Comparison of ENCODE assay signal across 24 cellular contexts in genomic region chr22:33056108-33056507, GRCh38. TPM values are rescaled to one million over a fixed set of nuclear protein-coding genes. Genes with fewer than 3 reads are reported as not detected.
A peak's percentile ranks its signal among the peaks of the same experiment; 100 is the strongest.
DNase-seq lines count a peak whose midpoint lies in the region; ATAC-seq, FAIRE-seq and TF ChIP-seq lines count a peak whose summit lies in the region.
"Had no signal": no experiment of that assay in that cellular context is flagged by ENCODE, and none has a peak within 500 bp of the region (broad histone marks: within the 10 kb centered on the region; RNA-seq: fewer than 3 reads in every experiment).

No MANE protein-coding gene starts in this region.

- CTCF ChIA-PET in HepG2 (lab: Yijun Ruan, JAX; ENCODE audit: low intra/inter-chr PET ratio, low total read pairs) (no interaction called here), H1 (lab: Charles Lee; ENCODE audit: partially characterized antibody) (interaction anchor here (0.8 to 7.8 kb wide), 9 partner anchors 8 to 147 kb away, joined by 3 to 71 read pairs (median 8); no protein-coding TSS in a partner anchor)

- TF ChIP-seq POLR2A in HepG2 (IDR thresholded peaks at IDR 0.05; ENCODE audit: insufficient read depth in 1 of 2, low read depth in 2 of 2, low read length in 2 of 2) (no peak), right lobe of liver (IDR thresholded peaks at IDR 0.05) (no peak), H1 (IDR thresholded peaks at IDR 0.05; ENCODE audit: control extremely low read depth in 1 of 2, low read depth in 2 of 2, low read length in 2 of 2) (no peak)

- peaks cover 45 to 69% (median 49%) of the 10 kb centered on the region in 3 donors for H3K4me1 Mint-ChIP-seq in naive B cell

- H3K36me3 ChIP-seq in HepG2 (replicated peaks in 1 of 2; ENCODE audit: control insufficient read depth in 1 of 2, insufficient read depth in 2 of 2, low read length in 2 of 2), result no peaks in the 10 kb centered on the region
- no peaks in the 10 kb centered on the region for H3K36me3 ChIP-seq in right lobe of liver
- H3K36me3 ChIP-seq in H1 (ENCODE audit: control insufficient read depth in 2 of 4, insufficient read depth in 4 of 4, low read length in 3 of 4), result peaks cover 0 to 9% (median 0%) of the 10 kb centered on the region in 4 experiments; a peak in 1 of 8 replicates
- no peaks in the 10 kb centered on the region for H3K36me3 ChIP-seq in MG63
- H3K36me3 ChIP-seq: BLaER1 had no signal

- H4K20me1 ChIP-seq in HepG2 (ENCODE audit: insufficient read depth, low read length) (no peaks in the 10 kb centered on the region; the same call in 1 of the 2 replicates), H1 (replicated peaks in 1 of 2; ENCODE audit: control insufficient read depth in 1 of 2, insufficient read depth in 2 of 2, low read length in 2 of 2) (peaks cover 6 to 7% of the 10 kb centered on the region in 2 experiments)
- H4K20me1 ChIP-seq: BLaER1 had no signal

- no peak for TF ChIP-seq EP300 in HepG2 (IDR thresholded peaks at IDR 0.05; ENCODE audit: low read depth in 2 of 2, low read length in 2 of 2)
- no peak for TF ChIP-seq EP300 in HepG2 (CRISPR knock-in tag; IDR thresholded peaks at IDR 0.05; ENCODE audit: borderline replicate concordance)
- TF ChIP-seq EP300 in H1 (IDR thresholded peaks at IDR 0.05; ENCODE audit: borderline replicate concordance in 1 of 2, low read depth in 2 of 2, low read length in 2 of 2), result no peak

- H3K36me3 Mint-ChIP-seq in naive B cell, result no peaks in the 10 kb centered on the region
- H3K36me3 Mint-ChIP-seq: CD8-positive, alpha-beta T cell had no signal

- WGBS in HepG2 (ENCODE audit: low lambda C conversion rate), result 59% methylated on average over 3 of the region's 3 CpGs
- WGBS in right lobe of liver (ENCODE audit: insufficient coverage, low coverage, low lambda C conversion rate, missing lambda C conversion rate), result 66% methylated on average over 3 of the region's 3 CpGs
- WGBS in H1 (ENCODE audit: extremely low coverage in 1 of 2, insufficient coverage in 1 of 2, insufficient read length in 1 of 2, insufficient replicate concordance in 2 of 2, low coverage in 1 of 2, low lambda C conversion rate in 2 of 2, missing lambda C conversion rate in 1 of 2), 2 experiments, result 71% methylated on average over 3 of the region's 3 CpGs; no CpG with 5 or more reads in 1 of the 2 experiments

- H3K56ac ChIP-seq in H1 (replicated peaks; ENCODE audit: insufficient read length, low read depth, low read length), result no peak overlapping the region

- H4K5ac ChIP-seq in H1 (ENCODE audit: insufficient read length, low read depth, low read length), result no peak overlapping the region

- ATAC-seq in HepG2 (no peak), right lobe of liver (no peak), naive B cell (ENCODE audit: low read depth in 2 of 2) (no peak), left colon (no peak)
- ATAC-seq: CD8-positive, alpha-beta T cell; K562 had no signal

- TF ChIP-seq CTCF in HepG2 (CRISPR knock-in tag; IDR thresholded peaks at IDR 0.05) (no peak), right lobe of liver (IDR thresholded peaks at IDR 0.05) (no peak), H1 (IDR thresholded peaks at IDR 0.05; ENCODE audit: control extremely low read depth in 1 of 3, insufficient read depth in 1 of 3, low read depth in 1 of 3, low read length in 3 of 3) (no peak)

- H3K4ac ChIP-seq in H1 (replicated peaks; ENCODE audit: insufficient read length, low read depth, low read length), result peak overlapping the region; percentile 29

- H3K4me3 ChIP-seq in HepG2 (replicated peaks in 1 of 3; ENCODE audit: insufficient read depth in 1 of 3, low read depth in 2 of 3, low read length in 3 of 3) (peak overlapping the region; percentile 0 to 90 (median 77); a peak in 4 of 6 replicates), right lobe of liver (no peak overlapping the region), H1 (ENCODE audit: extremely low read depth in 1 of 4, insufficient read depth in 2 of 4, low read depth in 3 of 4, low read length in 4 of 4) (peak overlapping the region; percentile 74 to 93 (median 83); a peak in 7 of 8 replicates), MG63 (no peak overlapping the region)
- H3K4me3 ChIP-seq: BLaER1, K562, SK-N-MC had no signal

- H2BK12ac ChIP-seq in H1 (ENCODE audit: low read depth, low read length), result no peak overlapping the region

- no peak overlapping the region for H2BK15ac ChIP-seq in H1 (ENCODE audit: low read length)

- H3K4me3 Mint-ChIP-seq in naive B cell, result peak overlapping the region; percentile 56 to 90 (median 84)
- H3K4me3 Mint-ChIP-seq: CD8-positive, alpha-beta T cell had no signal

- intact Hi-C loops in HepG2 (cut with micrococcal nuclease; ENCODE audit: unreplicated experiment), result no loop called here
- intact Hi-C loops in right lobe of liver (cut with DNase I), result no loop called here
- intact Hi-C loops in left colon (cut with DNase I, micrococcal nuclease), result no loop called here

- H3K23ac ChIP-seq in H1 (ENCODE audit: insufficient read length), result no peak overlapping the region

- H3K27me3 ChIP-seq in HepG2 (ENCODE audit: control insufficient read depth in 1 of 2, insufficient read depth in 2 of 2, low read length in 2 of 2) (no peaks in the 10 kb centered on the region; a peak in 1 of 5 replicates), right lobe of liver (peaks cover 0 to 48% of the 10 kb centered on the region in 2 donors), H1 (replicated peaks in 1 of 4; ENCODE audit: control insufficient read depth in 3 of 4, extremely low read depth in 1 of 4, insufficient read depth in 3 of 4, low read length in 3 of 4) (peaks cover 0 to 12% (median 7%) of the 10 kb centered on the region in 4 experiments; a peak in 6 of 7 replicates), MG63 (peaks cover 5% of the 10 kb centered on the region; the same call in 1 of the 2 replicates)

- in situ Hi-C loops in HepG2 (cut with HindIII; ENCODE audit: extremely low pct_ligation_motif_present, low pct_unique_long_range_greater_than_20kb), result no loop called here

- H4K91ac ChIP-seq in H1 (replicated peaks; ENCODE audit: insufficient read length, low read length), result no peak overlapping the region

- no TSS peak for BruUV-seq in HepG2 (replicated peaks; lab: Mats Ljungman, UMichigan)

- H2AFZ ChIP-seq in HepG2 (ENCODE audit: low read length) (no peak overlapping the region), H1 (ENCODE audit: low read length) (no peak overlapping the region)

- no peak overlapping the region for H2BK20ac ChIP-seq in H1 (ENCODE audit: low read length)

- FAIRE-seq in HepG2 (lab: Jason Lieb, UNC) (no peak), H1 (lab: Jason Lieb, UNC) (no peak)
- FAIRE-seq: GM12891, GM18507, K562, RCC 7860 had no signal

- H3K4me1 ChIP-seq in HepG2 (ENCODE audit: insufficient read depth, low read length) (peaks cover 67% of the 10 kb centered on the region), right lobe of liver (peaks cover 0 to 6% (median 0%) of the 10 kb centered on the region in 4 donors), H1 (replicated peaks in 1 of 4; ENCODE audit: control insufficient read depth in 3 of 4, insufficient read depth in 4 of 4, low read length in 3 of 4) (peaks cover 12 to 43% (median 33%) of the 10 kb centered on the region in 4 experiments)

- no peak overlapping the region for H3K27ac ChIP-seq in HepG2 (ENCODE audit: extremely low read length, insufficient read depth, low read length)
- H3K27ac ChIP-seq in right lobe of liver, result no peak overlapping the region
- H3K27ac ChIP-seq in H1 (ENCODE audit: low read depth, low read length), result no peak overlapping the region
- H3K27ac ChIP-seq: 22Rv1, BLaER1, SK-N-MC had no signal

- peak overlapping the region; percentile 77; the same call in 1 of the 2 replicates for H3K9ac ChIP-seq in HepG2 (ENCODE audit: insufficient read depth, low read depth, low read length)
- peak overlapping the region in 1 of 4 experiments; percentile 52; a peak in 1 of 7 replicates for H3K9ac ChIP-seq in H1 (replicated peaks in 1 of 4; ENCODE audit: extremely low read depth in 1 of 4, low read depth in 3 of 4, low read length in 3 of 4)
- H3K9ac ChIP-seq: BLaER1 had no signal

- no peak overlapping the region for H4K8ac ChIP-seq in H1 (ENCODE audit: extremely low read depth, insufficient read depth, low read length)

- peaks cover 41 to 84% (median 71%) of the 10 kb centered on the region in 3 donors for H3K27me3 Mint-ChIP-seq in naive B cell

- H3K14ac ChIP-seq in H1 (ENCODE audit: insufficient read length), result no peak overlapping the region

- H3K9me3 ChIP-seq in HepG2 (ENCODE audit: low read length) (no peaks in the 10 kb centered on the region), right lobe of liver (no peaks in the 10 kb centered on the region), H1 (ENCODE audit: insufficient read depth in 2 of 2, low read depth in 1 of 2, low read length in 1 of 2) (peaks cover 5 to 8% of the 10 kb centered on the region in 2 experiments; a peak in 3 of 4 replicates), MG63 (no peaks in the 10 kb centered on the region)
- H3K9me3 ChIP-seq: BLaER1 had no signal

- H3K18ac ChIP-seq in H1 (ENCODE audit: extremely low read depth, low read length), result no peak overlapping the region; the same call in 1 of the 2 replicates

- H2BK5ac ChIP-seq in H1 (ENCODE audit: low read depth, low read length), result no peak overlapping the region

- H3K79me1 ChIP-seq in H1 (ENCODE audit: low read depth, low read length), result peaks cover 9% of the 10 kb centered on the region; the same call in 1 of the 2 replicates

- POLR2A ChIA-PET in HepG2 (lab: Yijun Ruan, JAX) (no interaction called here), H1 (lab: Charles Lee; ENCODE audit: partially characterized antibody) (no interaction called here)

- H3K4me2 ChIP-seq in HepG2 (ENCODE audit: low read depth, low read length) (peak overlapping the region; percentile 92), H1 (ENCODE audit: insufficient read depth in 1 of 2, low read depth in 2 of 2, low read length in 2 of 2) (peak overlapping the region; percentile 84 to 98)
- H3K4me2 ChIP-seq: BLaER1 had no signal

- DNase-seq in HepG2 (ENCODE audit: low spot score) (no peak), right lobe of liver (no peak), H1 (ENCODE audit: low read depth in 1 of 2, low spot score in 2 of 2) (no peak), naive B cell (no peak), left colon (no peak), NCI-H1436 (lab: John Stamatoyannopoulos, UW) (no peak), HUDEP-2 (lab: John Stamatoyannopoulos, UW; ENCODE audit: unreplicated experiment in 76 of 76) (no peak), MG63 (no peak)
- DNase-seq: CD8-positive, alpha-beta T cell; DND-41; GDM1; GOT3; NCI-H2227 treated with DMSO at 0.1 percent for 48 hours; NCI-H524; Right ventricle myocardium superior had no signal

- peaks cover 14% of the 10 kb centered on the region for H3K23me2 ChIP-seq in H1 (ENCODE audit: low read depth, low read length)

- H3K27ac Mint-ChIP-seq in naive B cell, result no peak overlapping the region
- H3K27ac Mint-ChIP-seq: CD8-positive, alpha-beta T cell had no signal

- peaks cover 34% of the 10 kb centered on the region for H3K79me2 ChIP-seq in HepG2 (ENCODE audit: insufficient read depth, low read length)
- H3K79me2 ChIP-seq in H1 (ENCODE audit: control insufficient read depth in 1 of 2, insufficient read depth in 2 of 2, low read length in 2 of 2), result peaks cover 10 to 61% of the 10 kb centered on the region in 2 experiments

- H2AK5ac ChIP-seq in H1 (ENCODE audit: low read depth, low read length), result peak overlapping the region; percentile 4; the same call in 1 of the 2 replicates

- TF ChIP-seq RAD21 in HepG2 (CRISPR knock-in tag; IDR thresholded peaks at IDR 0.05), result no peak
- TF ChIP-seq RAD21 in H1 (IDR thresholded peaks at IDR 0.05 in 1 of 2, conservative IDR thresholded peaks at IDR 0.05 in 1 of 2; ENCODE audit: low read depth in 2 of 2, low read length in 2 of 2), result no peak

- H2BK120ac ChIP-seq in H1 (replicated peaks; ENCODE audit: low read depth, low read length), result no peak overlapping the region

- no peaks in the 10 kb centered on the region for H3K9me3 Mint-ChIP-seq in naive B cell
- H3K9me3 Mint-ChIP-seq: CD8-positive, alpha-beta T cell had no signal

RNA-seq across cellular contexts. Expression of gene SYN3, which starts 2.1 kb away (rescaled TPM):
- total RNA-seq in HepG2 (2016; rRNA removed; fragmentation: Illumina TruSeq; extraction: Trizol), result 3.9 and 7.6 TPM in 2 replicates
- 16.9 and 20.4 TPM in 2 replicates for total RNA-seq in HepG2 (2016; cell fraction: cytosol; rRNA removed; fragmentation: Illumina TruSeq; extraction: Trizol; ENCODE audit: low read depth)
- total RNA-seq in HepG2 (2016; cell fraction: insoluble cytoplasmic fraction; rRNA removed; fragmentation: Illumina TruSeq; extraction: Trizol), result 2.6 and 6.9 TPM in 2 replicates
- total RNA-seq in HepG2 (2016; cell fraction: membrane; rRNA removed; fragmentation: Illumina TruSeq; extraction: Trizol), result 6.7 and 8.1 TPM in 2 replicates
- total RNA-seq in HepG2 (2016; cell fraction: nucleus; rRNA removed; fragmentation: Illumina TruSeq; extraction: Trizol), result 19.3 and 22.8 TPM in 2 replicates
- polyA plus RNA-seq in HepG2 (2011; rRNA removed), result 2.5 and 3.0 TPM in 2 replicates
- 0.77 and 1.0 TPM in 2 replicates for polyA plus RNA-seq in HepG2 (2011; cell fraction: cytosol; rRNA removed)
- 10.4 and 10.5 TPM in 2 replicates for polyA plus RNA-seq in HepG2 (2011; cell fraction: nucleus; rRNA removed)
- 2.3 and 2.6 TPM in 2 replicates for polyA plus RNA-seq in HepG2 (2012)
- polyA plus RNA-seq in HepG2 (2016; cell fraction: cytosol; fragmentation: Illumina TruSeq; extraction: Trizol; ENCODE audit: low read depth), result 0.84 and 1.0 TPM in 2 replicates
- polyA plus RNA-seq in HepG2 (2016; cell fraction: insoluble cytoplasmic fraction; fragmentation: Illumina TruSeq; extraction: Trizol; ENCODE audit: low read depth), result 3.0 and 5.8 TPM in 2 replicates
- polyA plus RNA-seq in HepG2 (2016; cell fraction: membrane; fragmentation: Illumina TruSeq; extraction: Trizol; ENCODE audit: low read depth), result 1.3 and 1.5 TPM in 2 replicates
- polyA plus RNA-seq in HepG2 (2016; cell fraction: nucleus; fragmentation: Illumina TruSeq; extraction: Trizol; ENCODE audit: insufficient read depth, low read depth), result 7.3 and 9.0 TPM in 2 replicates
- polyA minus RNA-seq in HepG2 (2011; rRNA and poly(A)+ RNA removed; ENCODE audit: low replicate concordance), result 16.0 TPM in 1 of 2 replicates, not detected in the other
- 1.5 and 1.6 TPM in 2 replicates for polyA minus RNA-seq in HepG2 (2011; cell fraction: cytosol; rRNA and poly(A)+ RNA removed)
- 23.3 and 26.9 TPM in 2 replicates for polyA minus RNA-seq in HepG2 (2011; cell fraction: nucleus; rRNA and poly(A)+ RNA removed)
- total RNA-seq in right lobe of liver, result under 1 TPM in 3 of 6 experiments, not detected in 3; 0.44 to 0.60 (median 0.56) TPM
- total RNA-seq in H1 (2021; fragmentation: NEBNext Ultra II Directional; extraction: Animal tissue kit (Norgen Biotek cat#: 25700)), result 20.4 and 21.8 TPM in 2 replicates
- polyA plus RNA-seq in H1 (2011; rRNA removed), result 12.0 and 20.3 TPM in 2 replicates
- polyA plus RNA-seq in H1 (2011; cell fraction: cytosol; rRNA removed), result 8.6 TPM
- 48.1 TPM for polyA plus RNA-seq in H1 (2011; cell fraction: nucleus; rRNA removed)
- polyA plus RNA-seq in H1 (2012, experiment 1 of 2), result 10.1 to 16.8 TPM (median 13.1 TPM) in 4 replicates
- polyA plus RNA-seq in H1 (2012, experiment 2 of 2), result 5.4 TPM
- 5.1 TPM for polyA plus RNA-seq in H1 (2013, experiment 1 of 2)
- 4.9 TPM for polyA plus RNA-seq in H1 (2013, experiment 2 of 2)
- 61.7 and 77.8 TPM in 2 replicates for polyA minus RNA-seq in H1 (2011; rRNA and poly(A)+ RNA removed)
- 21.0 TPM for polyA minus RNA-seq in H1 (2011; cell fraction: cytosol; rRNA and poly(A)+ RNA removed)
- 156 TPM for polyA minus RNA-seq in H1 (2011; cell fraction: nucleus; rRNA and poly(A)+ RNA removed)
- polyA plus RNA-seq in naive B cell (ENCODE audit: low read depth in 6 of 6), result 10 to 100 TPM in 2 of 6 donors, 1 to 10 TPM in 4; 4.8 to 12.5 (median 5.9) TPM
- total RNA-seq in left colon, result under 1 TPM; 0.15 to 0.92 TPM
- total RNA-seq in MG63 (2014; rRNA removed; shearing (Covaris generic); ENCODE audit: low replicate concordance), result not detected in 2 replicates
- total RNA-seq: CD8-positive, alpha-beta T cell; HT-29 had no signal
- polyA plus RNA-seq: AG04450 had no signal

Comparison
In these comparisons a context has a peak if more than half of its experiments do, and no peak if none do; other contexts are left out.
1. H3K4me3 ChIP-seq: peak in HepG2 (3 of 3) and H1 (4 of 4); none in right lobe of liver (0 of 3) and MG63 (single experiment).